In the genomic region with DNA sequence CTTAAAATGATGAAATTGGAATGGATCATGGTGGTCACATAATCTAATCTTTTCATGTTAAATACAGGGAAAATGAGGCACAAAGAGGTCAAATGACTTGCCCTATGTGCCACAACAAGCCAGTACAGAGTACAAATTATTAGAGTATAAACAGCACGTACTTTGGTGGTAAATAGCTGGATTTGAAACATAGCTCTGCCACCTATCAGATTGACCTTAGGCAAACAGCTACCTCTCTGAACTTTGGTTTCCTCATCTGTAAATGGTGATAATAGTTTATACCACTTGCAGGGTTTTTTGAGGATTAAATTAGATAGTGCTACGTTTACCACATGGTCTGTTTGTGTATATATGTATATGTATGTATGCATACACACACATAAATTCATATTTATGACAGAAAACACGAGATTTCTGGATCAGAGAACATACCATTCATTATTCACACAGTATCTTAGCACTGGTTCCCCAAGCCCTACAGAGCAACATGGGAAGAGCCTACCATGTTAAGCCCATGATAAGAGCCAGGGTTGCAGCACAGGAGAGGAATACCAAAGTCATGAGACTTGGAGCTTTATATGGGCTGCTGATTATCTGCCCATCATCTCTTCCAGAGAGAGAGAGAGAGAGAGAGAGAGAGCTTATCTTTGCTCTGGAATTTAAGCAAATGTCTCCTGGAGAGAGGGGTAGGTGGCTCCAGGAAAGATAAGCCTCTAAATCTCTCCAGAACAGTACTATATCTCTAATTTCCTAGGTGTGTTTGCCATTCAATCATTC, we compare ENCODE assay signal across 13 cellular contexts.
A peak's percentile ranks its signal among the peaks of the same experiment; 100 is the strongest.
DNase-seq lines count a peak whose midpoint lies in the region; ATAC-seq and TF ChIP-seq lines count a peak whose summit lies in the region.
"Had no signal": no experiment of that assay in that cellular context is flagged by ENCODE, and none has a peak within 500 bp of the region (broad histone marks: within the 10 kb centered on the region; RNA-seq: fewer than 3 reads in every experiment).

No MANE protein-coding gene starts in this region.

- no peak for TF ChIP-seq POLR2A in body of pancreas (IDR thresholded peaks at IDR 0.05)

- H3K9me3 ChIP-seq in body of pancreas (no peaks in the 10 kb centered on the region), smooth muscle cell (replicated peaks; ENCODE audit: low read depth) (no peaks in the 10 kb centered on the region)

- H3K36me3 ChIP-seq in body of pancreas (replicated peaks in 1 of 2; ENCODE audit: insufficient read depth in 1 of 2, low read depth in 2 of 2), result no peaks in the 10 kb centered on the region
- no peaks in the 10 kb centered on the region for H3K36me3 ChIP-seq in smooth muscle cell (ENCODE audit: low read depth)

- H2AFZ ChIP-seq in smooth muscle cell (ENCODE audit: low read depth), result no peak overlapping the region

- H3K4me3 ChIP-seq in body of pancreas, result no peak overlapping the region
- no peak overlapping the region for H3K4me3 ChIP-seq in smooth muscle cell
- H3K4me3 ChIP-seq: K562 had no signal

- TF ChIP-seq CTCF in body of pancreas (IDR thresholded peaks at IDR 0.05), result no peak
- no peak for TF ChIP-seq CTCF in smooth muscle cell (IDR thresholded peaks at IDR 0.05; ENCODE audit: borderline replicate concordance, insufficient read depth, poor library complexity, severe bottlenecking)

- H3K9ac ChIP-seq in smooth muscle cell (ENCODE audit: low read depth), result peak overlapping the region; percentile 77

- H3K27me3 ChIP-seq in body of pancreas (no peaks in the 10 kb centered on the region), smooth muscle cell (ENCODE audit: low read depth) (no peaks in the 10 kb centered on the region)

- no peak overlapping the region for H3K27ac ChIP-seq in body of pancreas
- peak overlapping the region; percentile 99 for H3K27ac ChIP-seq in smooth muscle cell (ENCODE audit: low read depth)

- H3F3A ChIP-seq in smooth muscle cell (ENCODE audit: low read depth), result peaks cover 47% of the 10 kb centered on the region

- H3K4me2 ChIP-seq in smooth muscle cell, result peak overlapping the region; percentile 22

- peak; percentile 33 for ATAC-seq in body of pancreas
- ATAC-seq: K562, PC-3 had no signal

- WGBS in body of pancreas, 2 donors, result 74 to 80% methylated on average over 3 of the region's 3 CpGs
- 32% methylated on average over 3 of the region's 3 CpGs for WGBS in smooth muscle cell (ENCODE audit: low lambda C conversion rate)

- no peaks in the 10 kb centered on the region for H3K4me1 ChIP-seq in body of pancreas
- H3K4me1 ChIP-seq in smooth muscle cell (ENCODE audit: low read depth), result peaks cover 33% of the 10 kb centered on the region

- intact Hi-C loops in body of pancreas (cut with DNase I), result no loop called here

- DNase-seq in HCEC 1CT (peak; percentile 18), body of pancreas (no peak), iris pigment epithelial cell (ENCODE audit: low read depth) (peak; percentile 63), smooth muscle cell (lab: John Stamatoyannopoulos, UW; ENCODE audit: unreplicated experiment) (no peak), pons (ENCODE audit: low spot score) (no peak), NCI-H1092 (lab: John Stamatoyannopoulos, UW) (no peak), SKM-1 (lab: John Stamatoyannopoulos, UW; ENCODE audit: unreplicated experiment) (no peak)
- DNase-seq: CD4-positive, alpha-beta T cell; DMS79 treated with DMSO at 0.1 percent for 48 hours; NCI-H1436 treated with DMSO at 0.1 percent for 48 hours; NCI-H446; PC-3 had no signal

- no peaks in the 10 kb centered on the region for H4K20me1 ChIP-seq in smooth muscle cell (ENCODE audit: low read depth)

- H3K79me2 ChIP-seq in smooth muscle cell (ENCODE audit: low read depth), result no peaks in the 10 kb centered on the region

Comparison
In these comparisons a context has a peak if more than half of its experiments do, and no peak if none do; other contexts are left out.
1. DNase-seq: peak in HCEC 1CT (single experiment) and iris pigment epithelial cell (single experiment); none in body of pancreas (0 of 4), smooth muscle cell (single experiment), pons (single experiment), NCI-H1092 (single experiment) and SKM-1 (single experiment).